Comparison of ENCODE assay signal across 2 cellular contexts in genomic region chr19:19661141-19661674, GRCh38.
TF ChIP-seq lines count a peak whose summit lies in the region.

No MANE protein-coding gene starts in this region.

TF ChIP-seq in SK-N-SH, 30 proteins besides CTCF, POLR2A, EP300 and RAD21 (continued from another document):
- TF ChIP-seq MAX (IDR thresholded peaks at IDR 0.05; ENCODE audit: low read depth): no peak
- TF ChIP-seq USF2 (IDR thresholded peaks at IDR 0.05; ENCODE audit: borderline replicate concordance, low read depth, low read length): no peak
- no peak for TF ChIP-seq TCF12 (IDR thresholded peaks at IDR 0.05)
- no peak for TF ChIP-seq JUND (IDR thresholded peaks at IDR 0.05)

TF ChIP-seq in SK-N-SH treated with all-trans-retinoic acid at 6 μM for 48 hours, 23 proteins besides CTCF, POLR2A, EP300 and RAD21 (continued from another document):
- TF ChIP-seq CREB5 (CRISPR knock-in tag; IDR thresholded peaks at IDR 0.05; ENCODE audit: low read depth): no peak
- no peak for TF ChIP-seq ARNTL (CRISPR knock-in tag; IDR thresholded peaks at IDR 0.05; ENCODE audit: borderline replicate concordance, low read depth)
- TF ChIP-seq ZFP3 (CRISPR knock-in tag; IDR thresholded peaks at IDR 0.05): no peak
TF ChIP-seq in SK-N-SH treated with all-trans-retinoic acid at 6 μM for 48 hours: peak in this region for 0.
